ENCODE assay signal across 11 cellular contexts in genomic region chr14:24240110-24240918, GRCh38. TPM values are rescaled to one million over a fixed set of nuclear protein-coding genes. Genes with fewer than 3 reads are reported as not detected.
DNase-seq lines count a peak whose midpoint lies in the region; ATAC-seq and TF ChIP-seq lines count a peak whose summit lies in the region.
"Had no signal": no experiment of that assay in that cellular context is flagged by ENCODE, and none has a peak within 500 bp of the region (broad histone marks: within the 10 kb centered on the region; RNA-seq: fewer than 3 reads in every experiment).

No MANE protein-coding gene starts in this region.

- H3K4me1 Mint-ChIP-seq in CD4-positive, CD25-positive, alpha-beta regulatory T cell, result peaks cover 14 to 86% (median 65%) of the 10 kb centered on the region in 4 donors

- H2AFZ ChIP-seq in OCI-LY7 (ENCODE audit: low read length) (no peak overlapping the region), osteoblast (ENCODE audit: low read length) (no peak overlapping the region)

- peaks cover 44% of the 10 kb centered on the region for H3K4me1 ChIP-seq in CD4-positive, CD25-positive, alpha-beta regulatory T cell (ENCODE audit: control insufficient read depth, insufficient read depth, low read length, poor library complexity, severe bottlenecking)
- H3K4me1 ChIP-seq in OCI-LY7 (ENCODE audit: insufficient read depth, low read length, poor library complexity, severe bottlenecking) (peaks cover 25% of the 10 kb centered on the region), osteoblast (ENCODE audit: insufficient read depth, low read length) (peaks cover 26% of the 10 kb centered on the region)
- H3K4me1 ChIP-seq in effector memory CD4-positive, alpha-beta T cell (ENCODE audit: control insufficient read depth, insufficient read depth, low read length, poor library complexity, severe bottlenecking), result peaks cover 41% of the 10 kb centered on the region

- peak overlapping the region; percentile 64 to 92 (median 76) for H3K27ac Mint-ChIP-seq in CD4-positive, CD25-positive, alpha-beta regulatory T cell

- peaks cover 57% of the 10 kb centered on the region for H3K36me3 ChIP-seq in CD4-positive, CD25-positive, alpha-beta regulatory T cell (ENCODE audit: control insufficient read depth, insufficient read depth, low read length)
- H3K36me3 ChIP-seq in OCI-LY7 (ENCODE audit: insufficient read depth, low read length) (peaks cover 59% of the 10 kb centered on the region), osteoblast (ENCODE audit: insufficient read depth, low read length) (peaks cover 58% of the 10 kb centered on the region)
- peaks cover 54% of the 10 kb centered on the region for H3K36me3 ChIP-seq in effector memory CD4-positive, alpha-beta T cell (ENCODE audit: control insufficient read depth, insufficient read depth, low read length)

- no peak for ATAC-seq in CD4-positive, CD25-positive, alpha-beta regulatory T cell (ENCODE audit: low read depth in 2 of 2)
- ATAC-seq in HG02588 (IDR thresholded peaks at IDR 0.05; ENCODE audit: unreplicated experiment) (no peak), GM21825 (IDR thresholded peaks at IDR 0.05; ENCODE audit: unreplicated experiment) (no peak), left colon (no peak)

- H3K4me2 ChIP-seq in OCI-LY7 (ENCODE audit: low read length), result peak overlapping the region; percentile 92; the same call in 1 of the 2 replicates
- H3K4me2 ChIP-seq in osteoblast (ENCODE audit: insufficient read depth, low read length), result peak overlapping the region; percentile 40

- CTCF ChIA-PET in OCI-LY7 (lab: Charles Lee; ENCODE audit: unreplicated experiment), result no interaction called here

- H3K27ac ChIP-seq in CD4-positive, CD25-positive, alpha-beta regulatory T cell (ENCODE audit: insufficient read depth, low read length, poor library complexity, severe bottlenecking), result peak overlapping the region; percentile 99
- H3K27ac ChIP-seq in OCI-LY7 (ENCODE audit: low read depth, low read length, poor library complexity, severe bottlenecking), result no peak overlapping the region
- peak overlapping the region; percentile 38 for H3K27ac ChIP-seq in effector memory CD4-positive, alpha-beta T cell (ENCODE audit: insufficient read depth, low read length, poor library complexity, severe bottlenecking)
- H3K27ac ChIP-seq in osteoblast (ENCODE audit: low read depth, low read length), result peak overlapping the region; percentile 4

- H3K9me2 ChIP-seq in OCI-LY7 (ENCODE audit: insufficient read depth, low read length), result no peaks in the 10 kb centered on the region

- no peaks in the 10 kb centered on the region for H3K9me3 Mint-ChIP-seq in CD4-positive, CD25-positive, alpha-beta regulatory T cell

- H4K20me1 ChIP-seq in OCI-LY7 (ENCODE audit: insufficient read depth, low read length) (no peaks in the 10 kb centered on the region), osteoblast (ENCODE audit: insufficient read depth, low read length) (peaks cover 12% of the 10 kb centered on the region)

- H3K4me3 Mint-ChIP-seq in CD4-positive, CD25-positive, alpha-beta regulatory T cell, result peak overlapping the region; percentile 83 to 99 (median 94)

- TF ChIP-seq CTCF in OCI-LY7 (conservative IDR thresholded peaks at IDR 0.05; ENCODE audit: low read length), result no peak
- no peak for TF ChIP-seq CTCF in osteoblast (IDR thresholded peaks at IDR 0.05; ENCODE audit: extremely low read depth, low read depth, low read length)

- H3K27me3 ChIP-seq in CD4-positive, CD25-positive, alpha-beta regulatory T cell (ENCODE audit: control insufficient read depth, insufficient read depth, low read length), result no peaks in the 10 kb centered on the region
- no peaks in the 10 kb centered on the region for H3K27me3 ChIP-seq in effector memory CD4-positive, alpha-beta T cell (replicated peaks; ENCODE audit: control insufficient read depth, insufficient read depth, low read length, poor library complexity, severe bottlenecking)
- no peaks in the 10 kb centered on the region for H3K27me3 ChIP-seq in osteoblast (ENCODE audit: insufficient read depth, low read length)

- peak overlapping the region; percentile 53 for H3K4me3 ChIP-seq in CD4-positive, CD25-positive, alpha-beta regulatory T cell (ENCODE audit: low read depth, low read length)
- H3K4me3 ChIP-seq in OCI-LY7 (ENCODE audit: low read depth, low read length, poor library complexity, severe bottlenecking) (no peak overlapping the region), osteoblast (ENCODE audit: insufficient read depth, low read length) (no peak overlapping the region)
- no peak overlapping the region for H3K4me3 ChIP-seq in effector memory CD4-positive, alpha-beta T cell (ENCODE audit: insufficient read depth, low read depth, low read length, poor library complexity, severe bottlenecking)

- H3K36me3 Mint-ChIP-seq in CD4-positive, CD25-positive, alpha-beta regulatory T cell, result peaks cover 39% of the 10 kb centered on the region

- POLR2A ChIA-PET in OCI-LY7 (lab: Charles Lee), result interaction anchor here (0.6 to 1.1 kb wide), 3 partner anchors 27 to 1264 kb away, joined by 3 to 4 read pairs (median 3); partner anchors contain the start of gene CHMP4A

- DNase-seq in CD4-positive, CD25-positive, alpha-beta regulatory T cell, result no peak
- DNase-seq in OCI-LY7 (ENCODE audit: low spot score), result no peak
- no peak for DNase-seq in effector memory CD4-positive, alpha-beta T cell
- DNase-seq in osteoblast (ENCODE audit: insufficient read length, low spot score, missing footprints), result no peak
- no peak for DNase-seq in left colon
- no peak for DNase-seq in stimulated activated CD4-positive, alpha-beta T cell treated with anti-CD3 and anti-CD28 coated beads, Interleukin-4, amount 100 ng/mL, for 4 hours
- DNase-seq: central memory CD4-positive, alpha-beta T cell; DMS153; NCI-H1092 treated with DMSO at 0.1 percent for 48 hours had no signal

- H3K9me3 ChIP-seq in CD4-positive, CD25-positive, alpha-beta regulatory T cell (ENCODE audit: control insufficient read depth in 2 of 2, low read length in 2 of 2), result no peaks in the 10 kb centered on the region
- H3K9me3 ChIP-seq in OCI-LY7 (ENCODE audit: low read length), result no peaks in the 10 kb centered on the region
- no peaks in the 10 kb centered on the region for H3K9me3 ChIP-seq in effector memory CD4-positive, alpha-beta T cell (ENCODE audit: control insufficient read depth, low read length)
- H3K9me3 ChIP-seq in osteoblast (ENCODE audit: low read depth, low read length), result no peaks in the 10 kb centered on the region

- peaks cover 16% of the 10 kb centered on the region; the same call in 1 of the 2 replicates for H3K79me2 ChIP-seq in OCI-LY7 (ENCODE audit: insufficient read depth, low read depth, low read length)
- H3K79me2 ChIP-seq in osteoblast (ENCODE audit: insufficient read depth, low read length), result peaks cover 52% of the 10 kb centered on the region

- no TSS peak for BruUV-seq in OCI-LY7 (replicated peaks; lab: Mats Ljungman, UMichigan)

- H3K27me3 Mint-ChIP-seq in CD4-positive, CD25-positive, alpha-beta regulatory T cell, result peaks cover 7% of the 10 kb centered on the region

- intact Hi-C loops in OCI-LY7 (cut with micrococcal nuclease; ENCODE audit: unreplicated experiment) (loop anchor here (5.0 kb wide), 1 partner anchor 228 kb away; no protein-coding TSS in a partner anchor), left colon (cut with DNase I, micrococcal nuclease) (loop anchor here in 1 of 2 donors (5.0 kb wide), 1 partner anchor 57 kb away; the partner anchor contains the start of genes DHRS1 and NOP9)

RNA-seq across cellular contexts. Expression of gene TINF2, which starts 2.1 kb away (rescaled TPM):
- total RNA-seq in CD4-positive, CD25-positive, alpha-beta regulatory T cell, result 169 TPM
- polyA plus RNA-seq in CD4-positive, CD25-positive, alpha-beta regulatory T cell, result 100 to 1,000 TPM; 216 to 242 (median 223) TPM
- total RNA-seq in OCI-LY7 (2014; rRNA removed; shearing (Covaris generic)), result 63.9 and 70.1 TPM in 2 replicates
- 76.1 and 77.5 TPM in 2 replicates for total RNA-seq in OCI-LY7 (2022)
- total RNA-seq in osteoblast, result 62.6 and 63.4 TPM in 2 replicates
- total RNA-seq in left colon, result 10 to 100 TPM; 56.6 to 64.0 TPM

RNA-seq across cellular contexts. Expression of gene GMPR2, which starts 7.6 kb away (rescaled TPM):
- total RNA-seq in CD4-positive, CD25-positive, alpha-beta regulatory T cell, result 49.0 TPM
- 100 to 1,000 TPM in 3 of 4 donors, 10 to 100 TPM in 1; 95.5 to 117 (median 112) TPM for polyA plus RNA-seq in CD4-positive, CD25-positive, alpha-beta regulatory T cell
- total RNA-seq in OCI-LY7 (2014; rRNA removed; shearing (Covaris generic)), result 39.4 and 51.4 TPM in 2 replicates
- total RNA-seq in OCI-LY7 (2022) (61.4 and 62.3 TPM in 2 replicates), osteoblast (70.7 and 86.5 TPM in 2 replicates), left colon (10 to 100 TPM; 62.4 to 64.8 TPM)

RNA-seq across cellular contexts. Expression of gene NEDD8, which starts 8.1 kb away (rescaled TPM):
- 89.1 TPM for total RNA-seq in CD4-positive, CD25-positive, alpha-beta regulatory T cell
- polyA plus RNA-seq in CD4-positive, CD25-positive, alpha-beta regulatory T cell, result 100 to 1,000 TPM; 334 to 440 (median 349) TPM
- 167 and 285 TPM in 2 replicates for total RNA-seq in OCI-LY7 (2014; rRNA removed; shearing (Covaris generic))
- total RNA-seq in OCI-LY7 (2022) (174 and 182 TPM in 2 replicates), osteoblast (56.3 and 69.1 TPM in 2 replicates), left colon (100 to 1,000 TPM; 110 to 135 TPM)

RNA-seq across cellular contexts. Expression of gene TGM1, which starts 22.7 kb away (rescaled TPM):
- total RNA-seq in CD4-positive, CD25-positive, alpha-beta regulatory T cell, result 4.0 TPM
- polyA plus RNA-seq in CD4-positive, CD25-positive, alpha-beta regulatory T cell, result not detected
- 3.0 and 5.2 TPM in 2 replicates for total RNA-seq in OCI-LY7 (2014; rRNA removed; shearing (Covaris generic))
- total RNA-seq in OCI-LY7 (2022) (5.4 and 7.0 TPM in 2 replicates), osteoblast (0.36 and 1.2 TPM in 2 replicates), left colon (1 to 10 TPM; 2.3 to 2.9 TPM)

RNA-seq across cellular contexts. Expression of gene MDP1, which starts 24.4 kb away (rescaled TPM):
- 6.0 TPM for total RNA-seq in CD4-positive, CD25-positive, alpha-beta regulatory T cell
- polyA plus RNA-seq in CD4-positive, CD25-positive, alpha-beta regulatory T cell, result 10 to 100 TPM; 29.0 to 52.6 (median 35.6) TPM
- 21.5 and 23.2 TPM in 2 replicates for total RNA-seq in OCI-LY7 (2014; rRNA removed; shearing (Covaris generic))
- total RNA-seq in OCI-LY7 (2022) (26.6 and 30.9 TPM in 2 replicates), osteoblast (14.1 and 14.8 TPM in 2 replicates), left colon (10 to 100 TPM; 11.8 to 13.8 TPM)
